13 cellular contexts compared by ENCODE assay signal in the genomic region with DNA sequence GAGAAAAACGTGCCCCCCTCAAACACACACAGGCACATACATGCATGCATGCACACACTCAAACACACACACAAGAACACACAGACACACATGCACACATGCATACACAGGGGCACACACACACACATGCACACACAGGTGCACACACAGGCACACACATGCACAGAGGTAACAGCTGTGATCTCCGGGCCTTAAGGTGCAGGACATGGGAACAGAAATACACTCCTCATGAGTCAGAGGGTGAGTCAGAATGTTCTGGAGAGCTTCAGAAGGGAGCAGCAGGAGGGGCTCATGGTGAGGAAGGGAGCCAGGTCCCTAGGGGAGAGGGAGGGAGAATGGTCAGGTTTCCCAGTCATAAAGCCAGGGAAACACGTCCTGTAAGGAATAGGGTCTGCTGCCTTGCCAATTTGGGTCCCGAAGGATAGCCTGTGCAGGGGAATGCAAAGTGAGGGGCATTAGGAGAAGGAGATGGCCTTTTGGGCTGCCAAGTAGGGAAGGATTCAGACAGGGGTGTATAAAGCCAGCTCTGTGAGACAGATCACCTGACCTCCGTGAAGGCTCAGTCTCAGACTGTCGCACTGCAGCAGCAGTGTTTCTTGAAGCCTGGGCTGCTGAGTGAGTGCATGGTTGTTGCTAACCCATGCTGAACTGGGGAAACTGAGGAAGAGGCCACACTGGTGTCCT.
DNase-seq lines count a peak whose midpoint lies in the region; ATAC-seq, FAIRE-seq and TF ChIP-seq lines count a peak whose summit lies in the region.
"Had no signal": no experiment of that assay in that cellular context is flagged by ENCODE, and none has a peak within 500 bp of the region (broad histone marks: within the 10 kb centered on the region; RNA-seq: fewer than 3 reads in every experiment).

No MANE protein-coding gene starts in this region.

- H3K36me3 ChIP-seq in A673 (ENCODE audit: insufficient read depth, low read length, poor library complexity, severe bottlenecking) (no peaks in the 10 kb centered on the region), K562 (ENCODE audit: control insufficient read depth, insufficient read depth, low read length) (no peaks in the 10 kb centered on the region), GM23338 (ENCODE audit: insufficient read depth) (no peaks in the 10 kb centered on the region)
- H3K36me3 ChIP-seq: BLaER1, stomach had no signal

- H3K4me2 ChIP-seq in K562 (ENCODE audit: insufficient read depth, low read length) (no peak overlapping the region), GM23338 (no peak overlapping the region)
- H3K4me2 ChIP-seq: BLaER1 had no signal

- in situ Hi-C loops in K562 (cut with MboI) = no loop called here

- no peaks in the 10 kb centered on the region for H3F3A ChIP-seq in GM23338 (replicated peaks; ENCODE audit: low read depth)

- FAIRE-seq in K562 (lab: Jason Lieb, UNC) (peak; percentile 54), GM12891 (lab: Jason Lieb, UNC) (no peak)

- BruUV-seq in A673 (replicated peaks; lab: Mats Ljungman, UMichigan) (no TSS peak), K562 (replicated peaks; lab: Mats Ljungman, UMichigan) (no TSS peak)

- H3K79me2 ChIP-seq in K562 (ENCODE audit: control insufficient read depth, insufficient read depth, low read length) (no peaks in the 10 kb centered on the region), GM23338 (replicated peaks; ENCODE audit: insufficient read depth) (no peaks in the 10 kb centered on the region)

- ATAC-seq in K562 (no peak; the same call in 2 of the 3 replicates), GM23338 (no peak)

- TF ChIP-seq EP300 in K562 (IDR thresholded peaks at IDR 0.05; ENCODE audit: low read length) = no peak

- TF ChIP-seq CTCF in A673 (conservative IDR thresholded peaks at IDR 0.05; ENCODE audit: low read depth, low read length) = no peak
- no peak for TF ChIP-seq CTCF in K562 (IDR thresholded peaks at IDR 0.05 in 2 of 3, conservative IDR thresholded peaks at IDR 0.05 in 1 of 3; ENCODE audit: insufficient read depth in 2 of 3, low read depth in 1 of 3, low read length in 3 of 3)
- TF ChIP-seq CTCF in GM23338 (conservative IDR thresholded peaks at IDR 0.05; ENCODE audit: low read depth in 2 of 2) = no peak

- H3K9me3 ChIP-seq in A673 (ENCODE audit: low read depth, low read length, poor library complexity, severe bottlenecking) (no peaks in the 10 kb centered on the region), K562 (replicated peaks; ENCODE audit: control insufficient read depth, insufficient read depth, low read depth, low read length) (no peaks in the 10 kb centered on the region)
- H3K9me3 ChIP-seq: BLaER1, stomach had no signal

- WGBS in K562 (ENCODE audit: insufficient coverage, low coverage, missing lambda C conversion rate) = 13% methylated on average over 6 of the region's 6 CpGs

- no peak for TF ChIP-seq POLR2A in K562 (conservative IDR thresholded peaks at IDR 0.05)
- TF ChIP-seq POLR2A in GM12891 (IDR thresholded peaks at IDR 0.05; ENCODE audit: low read depth, low read length) = no peak

- no peak overlapping the region for H3K27ac ChIP-seq in A673 (ENCODE audit: low read depth, low read length, poor library complexity, severe bottlenecking)
- H3K27ac ChIP-seq in K562 (ENCODE audit: extremely low read depth, low read depth, low read length) = no peak overlapping the region; the same call in 2 of the 3 replicates
- no peak overlapping the region for H3K27ac ChIP-seq in GM23338 (ENCODE audit: low read depth)
- H3K27ac ChIP-seq: BLaER1, stomach had no signal

- no peak overlapping the region for H3K9ac ChIP-seq in K562 (ENCODE audit: insufficient read depth in 1 of 2, low read depth in 2 of 2, low read length in 2 of 2)
- H3K9ac ChIP-seq: BLaER1 had no signal

- peak; percentile 35 for DNase-seq in A673 (ENCODE audit: low spot score)
- DNase-seq in HS-27A (ENCODE audit: low read depth) = peak; percentile 64
- DNase-seq in K562 (ENCODE audit: extremely low read depth in 1 of 4, low spot score in 3 of 4) = peak in 2 of 4 experiments; percentile 14
- DNase-seq in kidney tubule cell (ENCODE audit: low spot score) = peak; percentile 86
- no peak for DNase-seq in GM23338 (ENCODE audit: low spot score)
- DNase-seq in RPMI8226 = no peak
- no peak for DNase-seq in GM12891 (ENCODE audit: insufficient read length, low spot score)
- DNase-seq in NCI-H2227 treated with DMSO at 0.1 percent for 48 hours (lab: John Stamatoyannopoulos, UW) = no peak
- DNase-seq: activated naive CD4-positive, alpha-beta T cell treated with Interleukin-2 at 50 U/mL for 16 hours; foreskin melanocyte; NCI-H1092 treated with DMSO at 0.1 percent for 48 hours; stomach had no signal

- no peak overlapping the region for H3K4me3 ChIP-seq in A673 (ENCODE audit: low read depth, low read length, poor library complexity, severe bottlenecking)
- H3K4me3 ChIP-seq in K562 = no peak overlapping the region
- H3K4me3 ChIP-seq in GM23338 = no peak overlapping the region
- H3K4me3 ChIP-seq: BLaER1, stomach had no signal

- CTCF ChIA-PET in A673 (lab: Charles Lee) (no interaction called here), K562 (lab: Yijun Ruan, JAX; ENCODE audit: low intra/inter-chr PET ratio) (no interaction called here)

- peaks cover 1% of the 10 kb centered on the region for H3K27me3 Mint-ChIP-seq in GM23338 (ENCODE audit: insufficient read depth, low read depth, poor library complexity)

- H3K27me3 ChIP-seq in A673 (replicated peaks; ENCODE audit: insufficient read depth, low read depth, low read length, poor library complexity) = no peaks in the 10 kb centered on the region
- H3K27me3 ChIP-seq in K562 (ENCODE audit: control insufficient read depth in 2 of 2, insufficient read depth in 2 of 2, low read length in 2 of 2) = no peaks in the 10 kb centered on the region
- H3K27me3 ChIP-seq in GM23338 (ENCODE audit: insufficient read depth) = no peaks in the 10 kb centered on the region
- H3K27me3 ChIP-seq: BLaER1, stomach had no signal

- H3K36me3 Mint-ChIP-seq in GM23338 (ENCODE audit: low read depth) = no peaks in the 10 kb centered on the region

- no peaks in the 10 kb centered on the region for H3K9me1 ChIP-seq in K562 (ENCODE audit: control insufficient read depth, insufficient read depth, low read length)

- no peak for TF ChIP-seq RAD21 in K562 (CRISPR knock-in tag; conservative IDR thresholded peaks at IDR 0.05 in 1 of 2, IDR thresholded peaks at IDR 0.05 in 1 of 2)

- POLR2A ChIA-PET in A673 (lab: Charles Lee; ENCODE audit: low non-redundant PET) = no interaction called here
- POLR2A ChIA-PET in K562 (lab: Yijun Ruan, JAX) = no interaction called here

- no peaks in the 10 kb centered on the region; the same call in 2 of the 3 replicates for H3K9me3 Mint-ChIP-seq in GM23338

- H3K4me3 Mint-ChIP-seq in GM23338 = no peak overlapping the region

- H2AFZ ChIP-seq in K562 (ENCODE audit: low read depth, low read length) (peak overlapping the region; percentile 74; the same call in 1 of the 2 replicates), GM23338 (no peak overlapping the region)

- intact Hi-C loops in A673 (cut with micrococcal nuclease; ENCODE audit: unreplicated experiment) (no loop called here), K562 (cut with micrococcal nuclease) (no loop called here)

- H3K4me1 Mint-ChIP-seq in GM23338 = peaks cover 18% of the 10 kb centered on the region

- H4K20me1 ChIP-seq in K562 (replicated peaks; ENCODE audit: control insufficient read depth, insufficient read depth, low read length) = no peaks in the 10 kb centered on the region
- no peaks in the 10 kb centered on the region for H4K20me1 ChIP-seq in GM23338 (replicated peaks; ENCODE audit: insufficient read depth)
- H4K20me1 ChIP-seq: BLaER1 had no signal

- no peaks in the 10 kb centered on the region; the same call in 1 of the 2 replicates for H3K9me2 ChIP-seq in GM23338 (ENCODE audit: insufficient read depth)

- H3K4me1 ChIP-seq in A673 (ENCODE audit: insufficient read depth, low read length, poor library complexity, severe bottlenecking) = no peaks in the 10 kb centered on the region
- peaks cover 3 to 26% of the 10 kb centered on the region in 2 experiments for H3K4me1 ChIP-seq in K562 (replicated peaks in 1 of 2; ENCODE audit: control insufficient read depth in 2 of 2, insufficient read depth in 2 of 2, low read length in 2 of 2)
- H3K4me1 ChIP-seq in GM23338 (ENCODE audit: insufficient read depth) = no peaks in the 10 kb centered on the region
- H3K4me1 ChIP-seq: BLaER1 had no signal

- no peak overlapping the region for H3K27ac Mint-ChIP-seq in GM23338

TF ChIP-seq in K562, 482 proteins besides CTCF, POLR2A, EP300 and RAD21 (continues in another document):
- TF ChIP-seq, protein P1, sequence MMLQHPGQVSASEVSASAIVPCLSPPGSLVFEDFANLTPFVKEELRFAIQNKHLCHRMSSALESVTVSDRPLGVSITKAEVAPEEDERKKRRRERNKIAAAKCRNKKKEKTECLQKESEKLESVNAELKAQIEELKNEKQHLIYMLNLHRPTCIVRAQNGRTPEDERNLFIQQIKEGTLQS (IDR thresholded peaks at IDR 0.05) = peak; percentile 72
- TF ChIP-seq, protein P1 (CRISPR knock-in tag; conservative IDR thresholded peaks at IDR 0.05) = no peak

TF ChIP-seq in GM23338, 12 proteins besides CTCF, POLR2A, EP300 and RAD21 (continues in another document):
- no peak for TF ChIP-seq NANOG (IDR thresholded peaks at IDR 0.05; ENCODE audit: borderline replicate concordance)
- TF ChIP-seq POLR2AphosphoS5 (IDR thresholded peaks at IDR 0.05; ENCODE audit: low read depth) = no peak

TF ChIP-seq in GM12891, 5 proteins besides CTCF, POLR2A, EP300 and RAD21:
- no peak for TF ChIP-seq TAF1 (IDR thresholded peaks at IDR 0.05; ENCODE audit: low read depth, low read length)

Comparison
In these comparisons a context has a peak if more than half of its experiments do, and no peak if none do; other contexts are left out.
1. DNase-seq: peak in A673 (single experiment), HS-27A (single experiment) and kidney tubule cell (single experiment); none in GM23338 (single experiment), RPMI8226 (single experiment), GM12891 (single experiment) and NCI-H2227 treated with DMSO at 0.1 percent for 48 hours (single experiment).